Comparison of ENCODE assay signal across 1 cellular context in the genomic region with DNA sequence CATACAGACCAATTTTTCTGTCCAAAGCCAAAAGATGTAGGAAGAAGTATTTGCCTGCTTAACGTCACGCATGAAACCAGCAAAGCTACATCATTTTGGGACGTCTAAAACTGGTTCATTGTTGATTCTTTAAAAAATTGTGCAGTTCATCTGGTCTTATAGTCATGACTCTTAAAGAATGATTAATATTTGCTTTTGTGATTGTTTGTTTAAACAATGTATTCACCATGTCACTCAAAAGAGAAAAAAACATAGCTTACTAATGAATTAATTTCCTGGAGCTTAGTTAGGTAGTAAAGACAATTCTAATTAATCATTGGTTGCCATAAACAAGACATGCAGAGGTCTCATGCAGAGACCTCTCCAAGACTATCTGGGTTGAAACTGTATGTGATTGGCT.
TF ChIP-seq lines count a peak whose summit lies in the region.

No MANE protein-coding gene starts in this region.

TF ChIP-seq in endothelial cell of umbilical vein, 7 proteins besides CTCF, POLR2A, EP300 and RAD21:
- TF ChIP-seq, protein P1, sequence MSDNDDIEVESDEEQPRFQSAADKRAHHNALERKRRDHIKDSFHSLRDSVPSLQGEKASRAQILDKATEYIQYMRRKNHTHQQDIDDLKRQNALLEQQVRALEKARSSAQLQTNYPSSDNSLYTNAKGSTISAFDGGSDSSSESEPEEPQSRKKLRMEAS (IDR thresholded peaks at IDR 0.05; ENCODE audit: insufficient read depth, insufficient read length), result no peak
- TF ChIP-seq FOS (IDR thresholded peaks at IDR 0.05; ENCODE audit: borderline replicate concordance, insufficient read depth, low read length), result no peak
- TF ChIP-seq MYC (IDR thresholded peaks at IDR 0.05; ENCODE audit: low read depth, low read length), result no peak
- no peak for TF ChIP-seq GATA2 (IDR thresholded peaks at IDR 0.05; ENCODE audit: insufficient read depth, insufficient read length, low read depth, low read length)
- TF ChIP-seq POLR2AphosphoS5 (IDR thresholded peaks at IDR 0.05; ENCODE audit: insufficient read depth, low read depth, low read length), result no peak
- TF ChIP-seq JUN (IDR thresholded peaks at IDR 0.05; ENCODE audit: borderline replicate concordance, insufficient read depth, insufficient read length, low read depth), result no peak
- no peak for TF ChIP-seq EZH2 (IDR thresholded peaks at IDR 0.05; ENCODE audit: borderline replicate concordance, low read depth, low read length, severe bottlenecking)
TF ChIP-seq in endothelial cell of umbilical vein: peak in this region for 0.
